ENCODE assay signal across 8 cellular contexts in the genomic region with DNA sequence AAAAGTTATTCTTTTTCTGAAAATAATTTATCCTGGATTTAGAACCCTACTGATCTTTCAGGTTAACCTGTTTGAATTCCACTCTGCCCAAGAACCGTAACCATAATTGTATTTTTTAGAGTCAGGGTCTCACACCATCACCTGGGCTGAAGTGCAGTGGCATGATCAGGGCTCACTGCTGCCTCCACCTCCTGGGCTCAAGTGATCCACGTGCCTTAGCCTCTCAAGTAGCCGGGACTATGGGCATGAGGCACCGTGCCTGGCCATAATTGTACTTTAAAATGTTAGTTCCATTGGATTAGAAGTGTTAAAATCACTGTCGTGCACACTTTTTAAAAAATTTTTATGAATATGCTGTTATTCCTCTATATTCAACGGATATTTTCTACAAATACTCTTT. TPM values are rescaled to one million over a fixed set of nuclear protein-coding genes. Genes with fewer than 3 reads are reported as not detected.
DNase-seq lines count a peak whose midpoint lies in the region; ATAC-seq and TF ChIP-seq lines count a peak whose summit lies in the region.

No MANE protein-coding gene starts in this region.

- peaks cover 10% of the 10 kb centered on the region for H3K36me3 Mint-ChIP-seq in CD8-positive, alpha-beta T cell
- H3K36me3 Mint-ChIP-seq in neural crest cell (ENCODE audit: low read depth) = peaks cover 3% of the 10 kb centered on the region

- intact Hi-C loops in CD8-positive, alpha-beta T cell (cut with DNase I, micrococcal nuclease) = loop anchor here (5.0 to 10.0 kb wide), 6 partner anchors 90 to 882 kb away; a partner anchor contains a TSS
- intact Hi-C loops in dorsolateral prefrontal cortex (cut with DNase I) = loop anchor here (5.0 to 10.0 kb wide), 3 partner anchors 90 to 492 kb away; a partner anchor contains a TSS

- no peak overlapping the region for H3K27ac ChIP-seq in CD8-positive, alpha-beta T cell (ENCODE audit: low read depth, low read length)
- H3K27ac ChIP-seq in dorsolateral prefrontal cortex = peak overlapping the region in 30 of 59 donors; percentile 83 to 99 (median 96)

- H3K36me3 ChIP-seq in CD8-positive, alpha-beta T cell (ENCODE audit: insufficient read depth, low read length) = no peaks in the 10 kb centered on the region
- no peaks in the 10 kb centered on the region; the same call in 1 of the 2 replicates for H3K36me3 ChIP-seq in MG63

- H3K27me3 Mint-ChIP-seq in CD8-positive, alpha-beta T cell (ENCODE audit: low read depth) = no peaks in the 10 kb centered on the region
- no peaks in the 10 kb centered on the region for H3K27me3 Mint-ChIP-seq in neural crest cell (ENCODE audit: low read depth)

- no peaks in the 10 kb centered on the region for H3K9me3 ChIP-seq in CD8-positive, alpha-beta T cell (ENCODE audit: low read length)
- H3K9me3 ChIP-seq in MG63 = no peaks in the 10 kb centered on the region

- ATAC-seq in CD8-positive, alpha-beta T cell = no peak
- ATAC-seq in GM19324 (IDR thresholded peaks at IDR 0.05; ENCODE audit: low FRiP score, unreplicated experiment) (no peak), GM18517 (IDR thresholded peaks at IDR 0.05; ENCODE audit: unreplicated experiment) (no peak)

- DNase-seq in CD8-positive, alpha-beta T cell = no peak
- DNase-seq in MG63 (no peak), dorsolateral prefrontal cortex (no peak), neural crest cell (ENCODE audit: low read depth, low spot score) (no peak), dermis blood vessel endothelial cell (no peak), nucleus accumbens (lab: John Stamatoyannopoulos, UW) (no peak)

- CTCF ChIA-PET in CD8-positive, alpha-beta T cell (lab: Charles Lee) = no interaction called here

- H3K4me3 ChIP-seq in CD8-positive, alpha-beta T cell (ENCODE audit: low read depth, low read length) = no peak overlapping the region
- H3K4me3 ChIP-seq in MG63 (peak overlapping the region; percentile 95), dorsolateral prefrontal cortex (peak overlapping the region in 57 of 59 donors; percentile 67 to 100 (median 95))

- no peaks in the 10 kb centered on the region for H3K27me3 ChIP-seq in CD8-positive, alpha-beta T cell (ENCODE audit: insufficient read depth, low read length)
- H3K27me3 ChIP-seq in MG63 (no peaks in the 10 kb centered on the region), dorsolateral prefrontal cortex (no peaks in the 10 kb centered on the region)

- H3K4me1 ChIP-seq in CD8-positive, alpha-beta T cell (ENCODE audit: insufficient read depth, low read length) = peaks cover 26% of the 10 kb centered on the region

- no peak for TF ChIP-seq CTCF in CD8-positive, alpha-beta T cell (IDR thresholded peaks at IDR 0.05)
- TF ChIP-seq CTCF in dorsolateral prefrontal cortex (IDR thresholded peaks at IDR 0.05 in 54 of 56, conservative IDR thresholded peaks at IDR 0.05 in 2 of 56; ENCODE audit: low read depth in 1 of 56, partially characterized antibody in 56 of 56) (no peak), neural crest cell (conservative IDR thresholded peaks at IDR 0.05) (no peak)

- no peaks in the 10 kb centered on the region for H3K9me3 Mint-ChIP-seq in CD8-positive, alpha-beta T cell
- no peaks in the 10 kb centered on the region for H3K9me3 Mint-ChIP-seq in neural crest cell

- POLR2A ChIA-PET in CD8-positive, alpha-beta T cell (lab: Charles Lee) = interaction anchor here (0.7 to 2.5 kb wide), 3 partner anchors 14 to 29 kb away, joined by 3 to 15 read pairs (median 3); no protein-coding TSS in a partner anchor

- H3K4me3 Mint-ChIP-seq in CD8-positive, alpha-beta T cell = peak overlapping the region; percentile 83
- H3K4me3 Mint-ChIP-seq in neural crest cell = peak overlapping the region; percentile 89

- H3K27ac Mint-ChIP-seq in CD8-positive, alpha-beta T cell = peak overlapping the region; percentile 75
- no peak overlapping the region for H3K27ac Mint-ChIP-seq in neural crest cell (ENCODE audit: unreplicated experiment)

- H3K4me1 Mint-ChIP-seq in CD8-positive, alpha-beta T cell (ENCODE audit: low read depth) = peaks cover 30% of the 10 kb centered on the region
- peaks cover 30% of the 10 kb centered on the region for H3K4me1 Mint-ChIP-seq in neural crest cell

RNA-seq across cellular contexts. Expression of a gene that starts 1.0 kb away (rescaled TPM):
- 10 to 100 TPM; 54.7 to 56.4 TPM for total RNA-seq in CD8-positive, alpha-beta T cell
- 2.4 and 16.3 TPM in 2 replicates for total RNA-seq in MG63 (2014; rRNA removed; shearing (Covaris generic); ENCODE audit: low replicate concordance)
- total RNA-seq in dorsolateral prefrontal cortex (100 to 1,000 TPM in 13 of 120 experiments, 10 to 100 TPM in 107; 33.2 to 154 (median 67.8) TPM), neural crest cell (18.6 and 20.0 TPM in 2 replicates), dermis blood vessel endothelial cell (76.1 and 109 TPM in 2 replicates)
